ENCODE assay signal across 25 cellular contexts in the genomic region with DNA sequence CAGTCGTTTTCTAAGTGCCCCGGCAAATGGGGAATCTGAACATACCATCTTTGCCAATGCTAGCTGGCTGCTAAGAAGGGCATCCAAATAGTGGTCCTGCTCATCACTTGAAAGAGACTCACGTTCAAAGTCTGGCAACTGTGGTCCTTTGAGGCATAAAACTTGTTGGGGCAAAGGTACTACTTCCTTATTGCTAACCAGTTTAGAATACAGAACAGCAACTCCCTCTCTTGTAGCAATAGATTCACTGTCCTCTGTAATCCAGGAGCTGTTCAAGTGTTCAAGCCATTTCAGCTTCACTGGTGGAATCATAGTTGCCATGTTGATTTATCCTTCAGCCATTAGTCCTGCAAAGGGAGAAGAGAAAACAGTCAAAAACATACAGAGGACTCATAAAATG.
"Had no signal": no experiment of that assay in that cellular context is flagged by ENCODE, and none has a peak within 500 bp of the region (broad histone marks: within the 10 kb centered on the region; RNA-seq: fewer than 3 reads in every experiment).

No MANE protein-coding gene starts in this region.

- H3K27me3 Mint-ChIP-seq: dendritic cell treated with granulocyte-macrophage colony-stimulating factor and Interleukin-4, amounts not matched to agents 40 ng/mL and 50 ng/mL, for 4 days; effector memory CD8-positive, alpha-beta T cell had no signal

- ATAC-seq: effector memory CD8-positive, alpha-beta T cell; esophagus mucosa; foreskin keratinocyte; gastrocnemius medialis; gastroesophageal sphincter; heart left ventricle; heart right ventricle had no signal

- H3K4me1 ChIP-seq: colonic mucosa, esophagus squamous epithelium had no signal

- DNase-seq: colonic mucosa; cortex of kidney; dermis blood vessel endothelial cell; dorsolateral prefrontal cortex; effector CD4-positive, alpha-beta T cell; effector CD8-positive, alpha-beta T cell; effector memory CD4-positive, alpha-beta T cell; effector memory CD8-positive, alpha-beta T cell; endodermal cell; erythroblast; esophagus squamous epithelium; foreskin fibroblast; foreskin keratinocyte; foreskin melanocyte; gastrocnemius medialis; glutamatergic neuron; head of caudate nucleus; heart left ventricle; heart right ventricle had no signal

- H3K4me1 Mint-ChIP-seq: endodermal cell had no signal

- H3K27ac Mint-ChIP-seq: dendritic cell treated with granulocyte-macrophage colony-stimulating factor and Interleukin-4, amounts not matched to agents 40 ng/mL and 50 ng/mL, for 4 days; effector memory CD8-positive, alpha-beta T cell; endodermal cell had no signal

- H3K36me3 ChIP-seq: colonic mucosa had no signal

- H3K4me3 Mint-ChIP-seq: dendritic cell treated with granulocyte-macrophage colony-stimulating factor and Interleukin-4, amounts not matched to agents 40 ng/mL and 50 ng/mL, for 4 days; effector memory CD8-positive, alpha-beta T cell; endodermal cell had no signal

- H3K4me3 ChIP-seq: colonic mucosa, coronary artery, dorsolateral prefrontal cortex, esophagus muscularis mucosa, esophagus squamous epithelium, gastrocnemius medialis, gastroesophageal sphincter, heart left ventricle, heart right ventricle had no signal

- H3K27me3 ChIP-seq: colonic mucosa, dorsolateral prefrontal cortex, esophagus muscularis mucosa, esophagus squamous epithelium, foreskin keratinocyte, gastrocnemius medialis, gastroesophageal sphincter, heart left ventricle, heart right ventricle had no signal

- H3K9me3 Mint-ChIP-seq: dendritic cell treated with granulocyte-macrophage colony-stimulating factor and Interleukin-4, amounts not matched to agents 40 ng/mL and 50 ng/mL, for 4 days; effector memory CD8-positive, alpha-beta T cell; endodermal cell had no signal

- H3K9me3 ChIP-seq: colonic mucosa, esophagus muscularis mucosa, esophagus squamous epithelium, gastrocnemius medialis, gastroesophageal sphincter, heart left ventricle, heart right ventricle had no signal

- H3K27ac ChIP-seq: colonic mucosa, coronary artery, dorsolateral prefrontal cortex, epithelial cell of prostate, esophagus muscularis mucosa, esophagus squamous epithelium, foreskin keratinocyte, gastrocnemius medialis, gastroesophageal sphincter, heart left ventricle, heart right ventricle had no signal
